In the genomic region with DNA sequence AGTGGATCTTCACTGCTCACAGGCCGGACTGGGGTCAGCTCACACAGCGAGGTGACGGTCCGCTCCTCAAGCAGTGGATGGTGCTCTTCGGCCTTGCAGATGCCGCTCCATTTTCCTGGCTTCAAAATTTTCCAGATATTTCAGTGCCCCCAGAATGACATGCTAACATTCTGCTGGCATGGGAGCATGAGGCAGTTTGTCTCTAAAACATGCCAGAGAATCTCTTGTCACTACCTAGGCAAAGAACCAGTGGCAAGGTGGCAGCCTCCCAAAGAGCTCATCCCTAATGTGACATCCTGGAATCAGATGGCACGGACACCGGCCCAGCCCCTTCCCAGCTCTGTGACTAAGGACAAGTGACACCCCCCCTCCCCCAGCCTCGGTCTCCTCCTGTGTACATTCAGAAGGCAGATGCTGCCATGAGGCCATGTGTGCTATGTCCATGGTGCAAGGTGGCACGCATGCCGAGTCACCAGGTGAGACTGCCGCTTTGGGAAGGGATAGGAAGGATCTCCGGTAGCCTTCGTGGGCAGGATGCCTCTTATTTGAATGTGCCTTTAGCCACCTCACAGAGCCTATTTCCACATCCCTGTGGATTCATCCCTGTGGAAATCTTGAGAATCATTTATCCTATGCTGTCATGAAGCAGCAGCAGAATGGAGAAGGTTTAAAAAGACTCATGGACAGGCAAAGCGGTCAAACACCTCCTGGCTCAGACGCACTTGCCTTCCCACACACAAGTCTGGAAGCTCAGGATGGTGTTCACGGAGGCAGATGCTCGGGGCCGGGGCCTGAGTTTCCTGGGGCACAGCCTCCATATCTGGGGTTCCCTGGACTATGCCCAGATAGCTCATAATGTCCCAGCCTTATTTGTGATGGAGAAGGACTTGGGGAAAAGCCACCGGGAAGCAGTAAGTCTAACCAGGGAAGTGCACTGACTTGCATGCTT, we compare ENCODE assay signal across 1 cellular context.
TF ChIP-seq lines count a peak whose summit lies in the region.

No MANE protein-coding gene starts in this region.

TF ChIP-seq in endothelial cell of umbilical vein, 7 proteins besides CTCF, POLR2A, EP300 and RAD21:
- TF ChIP-seq EZH2 (IDR thresholded peaks at IDR 0.05; ENCODE audit: borderline replicate concordance, low read depth, low read length, severe bottlenecking) (no peak), JUN (IDR thresholded peaks at IDR 0.05; ENCODE audit: borderline replicate concordance, insufficient read depth, insufficient read length, low read depth) (no peak), FOS (IDR thresholded peaks at IDR 0.05; ENCODE audit: borderline replicate concordance, insufficient read depth, low read length) (no peak), POLR2AphosphoS5 (IDR thresholded peaks at IDR 0.05; ENCODE audit: insufficient read depth, low read depth, low read length) (no peak), GATA2 (IDR thresholded peaks at IDR 0.05; ENCODE audit: insufficient read depth, insufficient read length, low read depth, low read length) (no peak), MYC (IDR thresholded peaks at IDR 0.05; ENCODE audit: low read depth, low read length) (no peak)
- TF ChIP-seq, protein P1, sequence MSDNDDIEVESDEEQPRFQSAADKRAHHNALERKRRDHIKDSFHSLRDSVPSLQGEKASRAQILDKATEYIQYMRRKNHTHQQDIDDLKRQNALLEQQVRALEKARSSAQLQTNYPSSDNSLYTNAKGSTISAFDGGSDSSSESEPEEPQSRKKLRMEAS (IDR thresholded peaks at IDR 0.05; ENCODE audit: insufficient read depth, insufficient read length) = no peak
TF ChIP-seq in endothelial cell of umbilical vein: peak in this region for 0.
